In the genomic region with DNA sequence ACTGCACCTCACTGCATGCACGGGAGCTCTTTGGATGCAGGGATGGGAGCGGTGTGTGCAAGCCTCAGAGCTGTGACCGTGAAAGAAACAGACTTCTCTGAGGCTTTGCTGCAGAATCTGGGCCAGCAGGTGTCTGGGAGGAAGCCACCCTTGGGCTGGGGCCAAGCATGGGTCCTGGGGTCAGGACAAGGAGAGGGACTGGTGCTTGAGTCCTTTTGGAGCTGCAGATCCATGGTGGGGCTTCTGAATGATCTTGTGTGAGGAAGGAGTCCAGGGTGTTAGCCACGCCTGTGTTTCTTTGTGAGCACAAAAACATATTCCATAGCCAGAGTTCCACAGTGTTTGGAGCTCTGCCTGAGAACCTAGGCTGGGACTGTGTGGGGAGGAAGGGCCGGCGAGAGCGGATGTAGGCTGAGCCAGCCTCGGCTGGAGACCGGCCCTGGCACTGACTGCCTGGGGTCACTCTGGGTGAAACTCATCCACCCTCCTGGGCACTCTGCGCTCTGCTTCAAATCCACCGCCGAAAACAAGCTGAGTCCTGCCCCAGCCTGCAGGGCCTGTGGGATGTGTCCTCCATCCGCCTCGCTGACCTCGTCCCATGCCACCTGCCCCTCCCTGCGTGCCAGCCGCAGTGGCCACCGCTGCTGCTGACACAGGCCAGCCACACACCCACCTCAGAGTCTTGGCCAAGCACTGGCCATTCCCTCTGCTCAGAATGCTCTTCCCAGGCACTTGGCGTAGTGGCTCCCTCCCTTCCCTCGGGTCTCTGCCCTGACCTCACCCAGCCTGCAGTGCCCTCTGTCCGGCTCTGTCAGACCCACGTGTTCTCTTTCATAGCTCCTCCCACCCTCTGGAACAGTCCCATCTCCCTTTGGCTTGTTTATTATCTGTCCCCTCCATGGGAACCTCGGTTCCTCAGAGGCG, we compare ENCODE assay signal across 8 cellular contexts. TPM values are rescaled to one million over a fixed set of nuclear protein-coding genes. Genes with fewer than 3 reads are reported as not detected.
A peak's percentile ranks its signal among the peaks of the same experiment; 100 is the strongest.
DNase-seq lines count a peak whose midpoint lies in the region; ATAC-seq, FAIRE-seq and TF ChIP-seq lines count a peak whose summit lies in the region.

No MANE protein-coding gene starts in this region.

- H3K4me2 ChIP-seq in endothelial cell of umbilical vein (ENCODE audit: insufficient read depth, low read length) = peak overlapping the region; percentile 26

- H3K27me3 ChIP-seq in endothelial cell of umbilical vein (ENCODE audit: control insufficient read depth in 2 of 2, insufficient read depth in 2 of 2, low read length in 2 of 2) = no peaks in the 10 kb centered on the region
- H3K27me3 ChIP-seq in thyroid gland = no peaks in the 10 kb centered on the region

- H3K36me3 ChIP-seq in endothelial cell of umbilical vein (ENCODE audit: control insufficient read depth in 2 of 2, extremely low read depth in 1 of 2, insufficient read depth in 2 of 2, low read length in 2 of 2) (no peaks in the 10 kb centered on the region), thyroid gland (no peaks in the 10 kb centered on the region)

- WGBS in thyroid gland, 2 donors = 38 to 67% methylated on average over 16 to 23 of the region's 24 CpGs

- H3K9me3 ChIP-seq in endothelial cell of umbilical vein (replicated peaks; ENCODE audit: control insufficient read depth, insufficient read depth, low read length) (no peaks in the 10 kb centered on the region), thyroid gland (no peaks in the 10 kb centered on the region)

- peak; percentile 53 for TF ChIP-seq POLR2A in endothelial cell of umbilical vein (IDR thresholded peaks at IDR 0.05; ENCODE audit: low read depth, low read length)
- TF ChIP-seq POLR2A in thyroid gland (IDR thresholded peaks at IDR 0.05) = peak in 1 of 2 donors; percentile 60
- TF ChIP-seq POLR2A in GM12892 (IDR thresholded peaks at IDR 0.05; ENCODE audit: low read depth, low read length) = no peak

- no peaks in the 10 kb centered on the region for H3K9me1 ChIP-seq in endothelial cell of umbilical vein (replicated peaks; ENCODE audit: control insufficient read depth, extremely low read depth, insufficient read depth, low read length)

- dilution Hi-C loops in endothelial cell of umbilical vein (cut with MboI; ENCODE audit: extremely low pct_ligation_motif_present, low sequenced_read_pairs) = no loop called here

- H4K20me1 ChIP-seq in endothelial cell of umbilical vein (replicated peaks; ENCODE audit: control insufficient read depth, extremely low read depth, insufficient read depth, low read length) = no peaks in the 10 kb centered on the region

- no peak for TF ChIP-seq CTCF in endothelial cell of umbilical vein (IDR thresholded peaks at IDR 0.05; ENCODE audit: extremely low read depth in 1 of 2, insufficient read depth in 1 of 2, low read depth in 1 of 2, low read length in 2 of 2)
- TF ChIP-seq CTCF in mesothelial cell of epicardium (IDR thresholded peaks at IDR 0.05; ENCODE audit: unreplicated experiment) = no peak
- no peak for TF ChIP-seq CTCF in thyroid gland (IDR thresholded peaks at IDR 0.05)

- no TSS peak for BruUV-seq in endothelial cell of umbilical vein (replicated peaks; lab: Mats Ljungman, UMichigan)

- H3K36me3 Mint-ChIP-seq in mesothelial cell of epicardium = peaks cover 4% of the 10 kb centered on the region

- POLR2A ChIA-PET in endothelial cell of umbilical vein (lab: Charles Lee) = interaction anchor here (4.0 kb wide), 1 partner anchor 91 kb away, joined by 60 read pairs; a partner anchor contains a TSS

- DNase-seq in NCI-H226 (peak; percentile 55), endothelial cell of umbilical vein (ENCODE audit: low read depth, low spot score) (peak; percentile 90), mesothelial cell of epicardium (ENCODE audit: low spot score in 2 of 2, unreplicated experiment in 2 of 2) (no peak), thyroid gland (peak; percentile 80 to 92), GM12892 (ENCODE audit: insufficient read length) (no peak)
- no peak for DNase-seq in activated CD4-positive, alpha-beta T cell treated with anti-CD3 and anti-CD28 coated beads, Interleukin-2, amount 50 U/mL, for 4 hours

- CTCF ChIA-PET in endothelial cell of umbilical vein (lab: Charles Lee) = interaction anchor here (0.6 to 4.6 kb wide), 17 partner anchors 9 to 146 kb away, joined by 3 to 37 read pairs (median 4); a partner anchor contains a TSS

- no peak overlapping the region for H3K4me3 ChIP-seq in endothelial cell of umbilical vein (replicated peaks in 1 of 3; ENCODE audit: insufficient read depth in 1 of 3, low read depth in 1 of 3, low read length in 3 of 3)
- H3K4me3 ChIP-seq in thyroid gland (replicated peaks in 1 of 3) = no peak overlapping the region

- H3K27ac Mint-ChIP-seq in mesothelial cell of epicardium = peak overlapping the region; percentile 1

- H3K4me1 Mint-ChIP-seq in mesothelial cell of epicardium = no peaks in the 10 kb centered on the region

- H3K4me1 ChIP-seq in endothelial cell of umbilical vein (ENCODE audit: control insufficient read depth, extremely low read depth, insufficient read depth, low read length) (peaks cover 53% of the 10 kb centered on the region), thyroid gland (peaks cover 85 to 99% of the 10 kb centered on the region in 2 donors)

- peaks cover 26% of the 10 kb centered on the region for H3K79me2 ChIP-seq in endothelial cell of umbilical vein (ENCODE audit: control insufficient read depth, insufficient read depth, low read length)

- H3K9me3 Mint-ChIP-seq in mesothelial cell of epicardium = no peaks in the 10 kb centered on the region

- peak; percentile 96 for FAIRE-seq in endothelial cell of umbilical vein (lab: Jason Lieb, UNC)
- FAIRE-seq in GM12892 (lab: Jason Lieb, UNC) = no peak

- H3K27me3 Mint-ChIP-seq in mesothelial cell of epicardium (ENCODE audit: low read depth) = no peaks in the 10 kb centered on the region

- ATAC-seq in HG03565 (IDR thresholded peaks at IDR 0.05; ENCODE audit: unreplicated experiment) (no peak), HG03354 (IDR thresholded peaks at IDR 0.05; ENCODE audit: poor library complexity, severe bottlenecking, unreplicated experiment) (no peak)

- no peak overlapping the region for H3K4me3 Mint-ChIP-seq in mesothelial cell of epicardium

- peak overlapping the region; percentile 82 for H3K9ac ChIP-seq in endothelial cell of umbilical vein (replicated peaks; ENCODE audit: extremely low read depth, insufficient read depth, low read length)

- peak overlapping the region; percentile 90 for H3K27ac ChIP-seq in endothelial cell of umbilical vein (ENCODE audit: insufficient read depth, low read depth, low read length)
- H3K27ac ChIP-seq in thyroid gland = peak overlapping the region; percentile 81 to 98 (median 97)

- intact Hi-C loops in endothelial cell of umbilical vein (cut with micrococcal nuclease) (no loop called here), thyroid gland (cut with DNase I) (no loop called here)

- no peak overlapping the region for H2AFZ ChIP-seq in endothelial cell of umbilical vein (ENCODE audit: low read depth, low read length)

TF ChIP-seq in endothelial cell of umbilical vein, 7 proteins besides CTCF, POLR2A, EP300 and RAD21:
- TF ChIP-seq GATA2 (IDR thresholded peaks at IDR 0.05; ENCODE audit: insufficient read depth, insufficient read length, low read depth, low read length) (no peak), POLR2AphosphoS5 (IDR thresholded peaks at IDR 0.05; ENCODE audit: insufficient read depth, low read depth, low read length) (peak; percentile 53), EZH2 (IDR thresholded peaks at IDR 0.05; ENCODE audit: borderline replicate concordance, low read depth, low read length, severe bottlenecking) (no peak), MYC (IDR thresholded peaks at IDR 0.05; ENCODE audit: low read depth, low read length) (no peak)
- TF ChIP-seq, protein P1, sequence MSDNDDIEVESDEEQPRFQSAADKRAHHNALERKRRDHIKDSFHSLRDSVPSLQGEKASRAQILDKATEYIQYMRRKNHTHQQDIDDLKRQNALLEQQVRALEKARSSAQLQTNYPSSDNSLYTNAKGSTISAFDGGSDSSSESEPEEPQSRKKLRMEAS (IDR thresholded peaks at IDR 0.05; ENCODE audit: insufficient read depth, insufficient read length) = no peak

RNA-seq across cellular contexts. Expression of a gene that starts 26.7 kb away (rescaled TPM):
- total RNA-seq in endothelial cell of umbilical vein (105 and 118 TPM in 2 replicates), mesothelial cell of epicardium (107 to 110 TPM (median 109 TPM) in 3 replicates), thyroid gland (100 to 1,000 TPM; 156 to 214 (median 175) TPM)
- 109 and 115 TPM in 2 replicates for polyA plus RNA-seq in endothelial cell of umbilical vein
- 84.9 and 98.4 TPM in 2 replicates for polyA plus RNA-seq in endothelial cell of umbilical vein (2011; cell fraction: cytosol; rRNA removed)
- polyA plus RNA-seq in endothelial cell of umbilical vein (2011; cell fraction: nucleus; rRNA removed) = 63.2 and 75.9 TPM in 2 replicates
- 101 and 105 TPM in 2 replicates for polyA plus RNA-seq in endothelial cell of umbilical vein (2012)
- 189 and 212 TPM in 2 replicates for polyA minus RNA-seq in endothelial cell of umbilical vein
- 41.4 TPM for polyA minus RNA-seq in endothelial cell of umbilical vein (2011; cell fraction: cytosol; rRNA and poly(A)+ RNA removed)
- polyA minus RNA-seq in endothelial cell of umbilical vein (2011; cell fraction: nucleus; rRNA and poly(A)+ RNA removed) = 62.9 and 76.6 TPM in 2 replicates
- polyA plus RNA-seq in GM12892 (2012; ENCODE audit: missing spikeins) = 58.7 TPM

Comparison
In these comparisons a context has a peak if more than half of its experiments do, and no peak if none do; other contexts are left out.
1. DNase-seq: peak in NCI-H226 (single experiment), endothelial cell of umbilical vein (single experiment) and thyroid gland (2 of 2); none in mesothelial cell of epicardium (0 of 2), activated CD4-positive, alpha-beta T cell treated with anti-CD3 and anti-CD28 coated beads, Interleukin-2, amount 50 U/mL, for 4 hours (0 of 2) and GM12892 (single experiment).